1 cellular context compared by ENCODE assay signal in genomic region chr9:95012035-95012708, GRCh38.
TF ChIP-seq lines count a peak whose summit lies in the region.

No MANE protein-coding gene starts in this region.

TF ChIP-seq in A549, 52 proteins besides CTCF, POLR2A, EP300 and RAD21 (continued from another document):
- TF ChIP-seq REST (IDR thresholded peaks at IDR 0.05): no peak
- TF ChIP-seq NR3C1 (IDR thresholded peaks at IDR 0.05): no peak
- TF ChIP-seq FOXS1 (CRISPR knock-in tag; IDR thresholded peaks at IDR 0.05): no peak
- TF ChIP-seq E2F6 (IDR thresholded peaks at IDR 0.05; ENCODE audit: borderline replicate concordance, low read depth): no peak
- TF ChIP-seq EHF (CRISPR knock-in tag; IDR thresholded peaks at IDR 0.05): no peak; the same call in 1 of the 2 replicates
- no peak for TF ChIP-seq ELK1 (IDR thresholded peaks at IDR 0.05; ENCODE audit: low read depth, low read length)
- no peak for TF ChIP-seq NFE2L2 (conservative IDR thresholded peaks at IDR 0.05; ENCODE audit: low read length)
- TF ChIP-seq MAX (IDR thresholded peaks at IDR 0.05): no peak
- no peak for TF ChIP-seq CBX2 (IDR thresholded peaks at IDR 0.05; ENCODE audit: borderline replicate concordance, low read depth)
- no peak for TF ChIP-seq SMC3 (IDR thresholded peaks at IDR 0.05)
- no peak for TF ChIP-seq HOXB13 (CRISPR knock-in tag; IDR thresholded peaks at IDR 0.05; ENCODE audit: low read depth)
- TF ChIP-seq JUNB (IDR thresholded peaks at IDR 0.05): no peak
- TF ChIP-seq HEYL (CRISPR knock-in tag; IDR thresholded peaks at IDR 0.05): no peak
- TF ChIP-seq ZC3H11A (IDR thresholded peaks at IDR 0.05): no peak
- TF ChIP-seq KDM5A (IDR thresholded peaks at IDR 0.05): no peak
- TF ChIP-seq HMGXB4 (CRISPR knock-in tag; IDR thresholded peaks at IDR 0.05; ENCODE audit: borderline replicate concordance): peak; percentile 89
- TF ChIP-seq ATOH8 (CRISPR knock-in tag; IDR thresholded peaks at IDR 0.05; ENCODE audit: low read depth): no peak; the same call in 1 of the 2 replicates
- TF ChIP-seq FOSB (CRISPR knock-in tag; IDR thresholded peaks at IDR 0.05): peak; percentile 90
- peak; percentile 5 for TF ChIP-seq CHD2 (IDR thresholded peaks at IDR 0.05; ENCODE audit: low read length, partially characterized antibody)
- TF ChIP-seq NPAS2 (CRISPR knock-in tag; IDR thresholded peaks at IDR 0.05; ENCODE audit: borderline replicate concordance): no peak
- peak; percentile 58; the same call in 1 of the 2 replicates for TF ChIP-seq TP53 (CRISPR knock-in tag; IDR thresholded peaks at IDR 0.05)
- TF ChIP-seq GATA3 (IDR thresholded peaks at IDR 0.05; ENCODE audit: borderline replicate concordance): no peak
- no peak for TF ChIP-seq MAZ (IDR thresholded peaks at IDR 0.05; ENCODE audit: borderline replicate concordance, low read depth, low read length)
- TF ChIP-seq JUN (IDR thresholded peaks at IDR 0.05): no peak; a peak in 1 of 5 replicates
- TF ChIP-seq HDAC2 (IDR thresholded peaks at IDR 0.05): no peak
- TF ChIP-seq EHMT2 (IDR thresholded peaks at IDR 0.05; ENCODE audit: low read depth): no peak
- no peak for TF ChIP-seq CEBPB (IDR thresholded peaks at IDR 0.05)
- TF ChIP-seq HOXA7 (CRISPR knock-in tag; IDR thresholded peaks at IDR 0.05): peak; percentile 95
- no peak for TF ChIP-seq RFX5 (IDR thresholded peaks at IDR 0.05)
- peak; percentile 85 for TF ChIP-seq TFCP2L1 (CRISPR knock-in tag; IDR thresholded peaks at IDR 0.05)
- peak; percentile 78; the same call in 1 of the 2 replicates for TF ChIP-seq RARB (CRISPR knock-in tag; IDR thresholded peaks at IDR 0.05)
- no peak for TF ChIP-seq SREBF2 (IDR thresholded peaks at IDR 0.05)
- no peak for TF ChIP-seq ZSCAN20 (CRISPR knock-in tag; IDR thresholded peaks at IDR 0.05)
- TF ChIP-seq KDM1A (IDR thresholded peaks at IDR 0.05; ENCODE audit: low read depth): no peak
- TF ChIP-seq BCL3 (IDR thresholded peaks at IDR 0.05): no peak
- no peak for TF ChIP-seq MYC (IDR thresholded peaks at IDR 0.05; ENCODE audit: borderline replicate concordance, low read length)
- peak; percentile 94; the same call in 1 of the 2 replicates for TF ChIP-seq POLR2AphosphoS2 (conservative IDR thresholded peaks at IDR 0.05; ENCODE audit: low read length)
- no peak for TF ChIP-seq FOSL2 (IDR thresholded peaks at IDR 0.05)
- peak; percentile 18; the same call in 1 of the 2 replicates for TF ChIP-seq FOSL2 (CRISPR knock-in tag; IDR thresholded peaks at IDR 0.05)
- no peak for TF ChIP-seq HOXB5 (CRISPR knock-in tag; IDR thresholded peaks at IDR 0.05)
- TF ChIP-seq PBX3 (IDR thresholded peaks at IDR 0.05): no peak
- TF ChIP-seq RNF2 (IDR thresholded peaks at IDR 0.05; ENCODE audit: borderline replicate concordance, low read depth): no peak
- no peak for TF ChIP-seq ZNF302 (CRISPR knock-in tag; IDR thresholded peaks at IDR 0.05)
- no peak for TF ChIP-seq MAFK (IDR thresholded peaks at IDR 0.05; ENCODE audit: partially characterized antibody)
